ENCODE assay signal across 17 cellular contexts in genomic region chr13:110887955-110888333, GRCh38. TPM values are rescaled to one million over a fixed set of nuclear protein-coding genes. Genes with fewer than 3 reads are reported as not detected.
A peak's percentile ranks its signal among the peaks of the same experiment; 100 is the strongest.
DNase-seq lines count a peak whose midpoint lies in the region; ATAC-seq, FAIRE-seq and TF ChIP-seq lines count a peak whose summit lies in the region.
"Had no signal": no experiment of that assay in that cellular context is flagged by ENCODE, and none has a peak within 500 bp of the region (broad histone marks: within the 10 kb centered on the region; RNA-seq: fewer than 3 reads in every experiment).

No MANE protein-coding gene starts in this region.

- POLR2A ChIA-PET in H1 (lab: Charles Lee; ENCODE audit: partially characterized antibody) = interaction anchor here (1.4 to 7.2 kb wide), 4 partner anchors 15 to 25 kb away, joined by 6 to 50 read pairs (median 11); partner anchors contain the start of gene ANKRD10

- H3K9ac ChIP-seq in HUES48 (ENCODE audit: low read depth, low read length) = 0 out of 2 replicates have a peak overlapping the region, but pooled peaks have one; percentile 2
- H3K9ac ChIP-seq in H1 (replicated peaks in 1 of 4; ENCODE audit: extremely low read depth in 1 of 4, low read depth in 3 of 4, low read length in 3 of 4) = no peak overlapping the region; a peak in 1 of 7 replicates
- no peak overlapping the region for H3K9ac ChIP-seq in skeletal muscle tissue (ENCODE audit: low read depth in 1 of 3, low read length in 3 of 3)

- H3K14ac ChIP-seq in H1 (ENCODE audit: insufficient read length) = no peak overlapping the region

- H3K36me3 ChIP-seq in HUES48 (ENCODE audit: control insufficient read depth, insufficient read depth, low read length) (peaks cover 33% of the 10 kb centered on the region), H1 (ENCODE audit: control insufficient read depth in 2 of 4, insufficient read depth in 4 of 4, low read length in 3 of 4) (peaks cover 3 to 19% (median 4%) of the 10 kb centered on the region in 4 experiments; a peak in 6 of 8 replicates), skeletal muscle tissue (ENCODE audit: control insufficient read depth in 3 of 3, insufficient read depth in 3 of 3, low read length in 3 of 3) (peaks cover 4% of the 10 kb centered on the region in 3 donors)
- H3K36me3 ChIP-seq: prostate gland had no signal

- 81% methylated on average over 8 of the region's 8 CpGs; no CpG with 5 or more reads in 1 of the 2 experiments for WGBS in H1 (ENCODE audit: extremely low coverage in 1 of 2, insufficient coverage in 1 of 2, insufficient read length in 1 of 2, insufficient replicate concordance in 2 of 2, low coverage in 1 of 2, low lambda C conversion rate in 2 of 2, missing lambda C conversion rate in 1 of 2), 2 experiments

- no peak overlapping the region for H3K56ac ChIP-seq in H1 (replicated peaks; ENCODE audit: insufficient read length, low read depth, low read length)

- no peak overlapping the region for H3K4me3 Mint-ChIP-seq in chondrocyte (ENCODE audit: unreplicated experiment)
- H3K4me3 Mint-ChIP-seq: activated CD8-positive, alpha-beta T cell treated with anti-CD3 and anti-CD28 coated beads for 36 hours; stimulated activated memory B cell treated with anti-CD40 and anti-IgM and Interleukin-4, amounts not matched to agents 10 μg/mL and 1 μg/mL and 100 μg/mL, for 72 hours had no signal

- H2AFZ ChIP-seq in H1 (ENCODE audit: low read length) = no peak overlapping the region

- H3K27ac ChIP-seq in HUES48 (ENCODE audit: low read depth, low read length) (peak overlapping the region; percentile 31), H1 (ENCODE audit: low read depth, low read length) (0 out of 2 replicates have a peak overlapping the region, but pooled peaks have one; percentile 44), skeletal muscle tissue (ENCODE audit: low read depth, low read length) (peak overlapping the region; percentile 21)

- H3K18ac ChIP-seq in H1 (ENCODE audit: extremely low read depth, low read length) = no peak overlapping the region

- H3K9me3 Mint-ChIP-seq in chondrocyte (ENCODE audit: low read depth) = no peaks in the 10 kb centered on the region
- H3K9me3 Mint-ChIP-seq: activated CD8-positive, alpha-beta T cell treated with anti-CD3 and anti-CD28 coated beads for 36 hours; stimulated activated memory B cell treated with anti-CD40 and anti-IgM and Interleukin-4, amounts not matched to agents 10 μg/mL and 1 μg/mL and 100 μg/mL, for 72 hours had no signal

- ATAC-seq in HG02973 (IDR thresholded peaks at IDR 0.05; ENCODE audit: unreplicated experiment) = no peak
- ATAC-seq: stimulated activated memory B cell treated with anti-CD40 and anti-IgM and Interleukin-4, amounts not matched to agents 10 μg/mL and 1 μg/mL and 100 μg/mL, for 72 hours had no signal

- no peak overlapping the region for H2BK120ac ChIP-seq in H1 (replicated peaks; ENCODE audit: low read depth, low read length)

- no peak overlapping the region for H2BK15ac ChIP-seq in H1 (ENCODE audit: low read length)

- no peak for FAIRE-seq in H1 (lab: Jason Lieb, UNC)
- FAIRE-seq: GM12878 had no signal

- no peak overlapping the region for H2BK20ac ChIP-seq in H1 (ENCODE audit: low read length)

- no peaks in the 10 kb centered on the region for H3K9me3 ChIP-seq in HUES48 (ENCODE audit: control insufficient read depth, insufficient read depth, low read length)
- no peaks in the 10 kb centered on the region for H3K9me3 ChIP-seq in H1 (ENCODE audit: insufficient read depth in 2 of 2, low read depth in 1 of 2, low read length in 1 of 2)
- no peaks in the 10 kb centered on the region for H3K9me3 ChIP-seq in skeletal muscle tissue (ENCODE audit: control insufficient read depth in 3 of 3, low read length in 3 of 3)
- H3K9me3 ChIP-seq: BE2C, prostate gland had no signal

- peaks cover 30% of the 10 kb centered on the region for H3K4me1 Mint-ChIP-seq in chondrocyte (ENCODE audit: low read depth)

- TF ChIP-seq RAD21 in H1 (IDR thresholded peaks at IDR 0.05 in 1 of 2, conservative IDR thresholded peaks at IDR 0.05 in 1 of 2; ENCODE audit: low read depth in 2 of 2, low read length in 2 of 2) = no peak; a peak in 1 of 4 replicates

- DNase-seq in H1 (ENCODE audit: low read depth in 1 of 2, low spot score in 2 of 2) (peak in 1 of 2 experiments; percentile 54), medulla oblongata (ENCODE audit: extremely low spot score) (peak; percentile 90), NCI-H510A (lab: John Stamatoyannopoulos, UW) (no peak), chondrocyte (ENCODE audit: low spot score) (no peak), cerebellar nuclear complex (lab: John Stamatoyannopoulos, UW) (no peak)
- DNase-seq: activated CD8-positive, alpha-beta T cell treated with anti-CD3 and anti-CD28 coated beads for 36 hours; BE2C; NCI-H2029 treated with DMSO at 0.1 percent for 48 hours; NCI-H774; stimulated activated CD4-positive, alpha-beta T cell treated with anti-CD3 and anti-CD28 coated beads, Interleukin-4, amount 100 ng/mL, for 24 hours; T-helper 9 cell had no signal

- H3K27me3 Mint-ChIP-seq in chondrocyte (ENCODE audit: low read depth) = no peaks in the 10 kb centered on the region
- H3K27me3 Mint-ChIP-seq: activated CD8-positive, alpha-beta T cell treated with anti-CD3 and anti-CD28 coated beads for 36 hours; stimulated activated memory B cell treated with anti-CD40 and anti-IgM and Interleukin-4, amounts not matched to agents 10 μg/mL and 1 μg/mL and 100 μg/mL, for 72 hours had no signal

- H3K23ac ChIP-seq in H1 (ENCODE audit: insufficient read length) = no peak overlapping the region

- H4K20me1 ChIP-seq in H1 (replicated peaks in 1 of 2; ENCODE audit: control insufficient read depth in 1 of 2, insufficient read depth in 2 of 2, low read length in 2 of 2) = peaks cover under 1 to 8% of the 10 kb centered on the region in 2 experiments

- H3K27me3 ChIP-seq in HUES48 (ENCODE audit: control insufficient read depth, insufficient read depth, low read length) = no peaks in the 10 kb centered on the region
- H3K27me3 ChIP-seq in H1 (replicated peaks in 1 of 4; ENCODE audit: control insufficient read depth in 3 of 4, extremely low read depth in 1 of 4, insufficient read depth in 3 of 4, low read length in 3 of 4) = no peaks in the 10 kb centered on the region
- no peaks in the 10 kb centered on the region for H3K27me3 ChIP-seq in skeletal muscle tissue (ENCODE audit: control insufficient read depth in 3 of 3, insufficient read depth in 3 of 3, low read length in 3 of 3)
- H3K27me3 ChIP-seq: BE2C had no signal

- H3K23me2 ChIP-seq in H1 (ENCODE audit: low read depth, low read length) = no peaks in the 10 kb centered on the region

- TF ChIP-seq CTCF in H1 (IDR thresholded peaks at IDR 0.05; ENCODE audit: control extremely low read depth in 1 of 3, insufficient read depth in 1 of 3, low read depth in 1 of 3, low read length in 3 of 3) (no peak), chondrocyte (IDR thresholded peaks at IDR 0.05) (no peak)

- H3K4me1 ChIP-seq in HUES48 (ENCODE audit: control insufficient read depth, insufficient read depth, low read length) = peaks cover 39% of the 10 kb centered on the region
- peaks cover 2 to 7% (median 4%) of the 10 kb centered on the region in 4 experiments; a peak in 5 of 7 replicates for H3K4me1 ChIP-seq in H1 (replicated peaks in 1 of 4; ENCODE audit: control insufficient read depth in 3 of 4, insufficient read depth in 4 of 4, low read length in 3 of 4)
- H3K4me1 ChIP-seq in skeletal muscle tissue (ENCODE audit: control insufficient read depth in 3 of 3, insufficient read depth in 3 of 3, low read length in 3 of 3) = peaks cover 18 to 26% (median 23%) of the 10 kb centered on the region in 3 donors
- H3K4me1 ChIP-seq: BE2C, prostate gland had no signal

- no peak overlapping the region for H2BK5ac ChIP-seq in H1 (ENCODE audit: low read depth, low read length)

- TF ChIP-seq EP300 in H1 (IDR thresholded peaks at IDR 0.05; ENCODE audit: borderline replicate concordance in 1 of 2, low read depth in 2 of 2, low read length in 2 of 2) = no peak

- H3K36me3 Mint-ChIP-seq in chondrocyte (ENCODE audit: low read depth) = peaks cover 11% of the 10 kb centered on the region

- H3K4me2 ChIP-seq in H1 (ENCODE audit: insufficient read depth in 1 of 2, low read depth in 2 of 2, low read length in 2 of 2) = no peak overlapping the region

- H3K27ac Mint-ChIP-seq in chondrocyte (ENCODE audit: unreplicated experiment) = no peak overlapping the region
- H3K27ac Mint-ChIP-seq: activated CD8-positive, alpha-beta T cell treated with anti-CD3 and anti-CD28 coated beads for 36 hours; stimulated activated memory B cell treated with anti-CD40 and anti-IgM and Interleukin-4, amounts not matched to agents 10 μg/mL and 1 μg/mL and 100 μg/mL, for 72 hours had no signal

- H4K5ac ChIP-seq in H1 (ENCODE audit: insufficient read length, low read depth, low read length) = no peak overlapping the region

- no peaks in the 10 kb centered on the region for H3K79me2 ChIP-seq in H1 (ENCODE audit: control insufficient read depth in 1 of 2, insufficient read depth in 2 of 2, low read length in 2 of 2)

- H3K4ac ChIP-seq in H1 (replicated peaks; ENCODE audit: insufficient read length, low read depth, low read length) = no peak overlapping the region

- H3K79me1 ChIP-seq in H1 (ENCODE audit: low read depth, low read length) = no peaks in the 10 kb centered on the region

- H2AK5ac ChIP-seq in H1 (ENCODE audit: low read depth, low read length) = no peak overlapping the region

- TF ChIP-seq POLR2A in H1 (IDR thresholded peaks at IDR 0.05; ENCODE audit: control extremely low read depth in 1 of 2, low read depth in 2 of 2, low read length in 2 of 2) = peak; percentile 14 to 28; a peak in 2 of 3 replicates

- peak overlapping the region; percentile 3; the same call in 1 of the 2 replicates for H4K8ac ChIP-seq in H1 (ENCODE audit: extremely low read depth, insufficient read depth, low read length)

- H4K91ac ChIP-seq in H1 (replicated peaks; ENCODE audit: insufficient read length, low read length) = no peak overlapping the region

- H3K4me3 ChIP-seq in HUES48 (ENCODE audit: low read depth, low read length) = no peak overlapping the region
- H3K4me3 ChIP-seq in H1 (ENCODE audit: extremely low read depth in 1 of 4, insufficient read depth in 2 of 4, low read depth in 3 of 4, low read length in 4 of 4) = no peak overlapping the region
- H3K4me3 ChIP-seq in skeletal muscle tissue (ENCODE audit: low read length in 3 of 3) = no peak overlapping the region
- H3K4me3 ChIP-seq: GM12878, prostate gland had no signal

- no peak overlapping the region for H2BK12ac ChIP-seq in H1 (ENCODE audit: low read depth, low read length)

- CTCF ChIA-PET in H1 (lab: Charles Lee; ENCODE audit: partially characterized antibody) = no interaction called here

RNA-seq across cellular contexts. Expression of gene ANKRD10, which starts 26.9 kb away (rescaled TPM):
- total RNA-seq in H1 (2021; fragmentation: NEBNext Ultra II Directional; extraction: Animal tissue kit (Norgen Biotek cat#: 25700)) = 201 and 218 TPM in 2 replicates
- 146 and 153 TPM in 2 replicates for polyA plus RNA-seq in H1 (2011; rRNA removed)
- 188 TPM for polyA plus RNA-seq in H1 (2011; cell fraction: cytosol; rRNA removed)
- polyA plus RNA-seq in H1 (2011; cell fraction: nucleus; rRNA removed) = 274 TPM
- polyA plus RNA-seq in H1 (2012, experiment 1 of 2) = 150 to 219 TPM (median 165 TPM) in 4 replicates
- polyA plus RNA-seq in H1 (2012, experiment 2 of 2) = 51.7 TPM
- polyA plus RNA-seq in H1 (2013, experiment 1 of 2) = 152 TPM
- polyA plus RNA-seq in H1 (2013, experiment 2 of 2) = 135 TPM
- 161 and 189 TPM in 2 replicates for polyA minus RNA-seq in H1 (2011; rRNA and poly(A)+ RNA removed)
- polyA minus RNA-seq in H1 (2011; cell fraction: cytosol; rRNA and poly(A)+ RNA removed) = 312 TPM
- polyA minus RNA-seq in H1 (2011; cell fraction: nucleus; rRNA and poly(A)+ RNA removed) = 593 TPM
- total RNA-seq in skeletal muscle tissue = 132 TPM
- total RNA-seq in chondrocyte = 110 to 139 TPM (median 112 TPM) in 3 replicates
